In genomic region chr2:26692814-26693286, GRCh38 we compare ENCODE assay signal across 8 cellular contexts. TPM values are rescaled to one million over a fixed set of nuclear protein-coding genes. Genes with fewer than 3 reads are reported as not detected.
DNase-seq lines count a peak whose midpoint lies in the region.

No MANE protein-coding gene starts in this region.

- H3K9me3 ChIP-seq in thymus (ENCODE audit: control insufficient read depth) = peaks cover 1% of the 10 kb centered on the region

- H3K27me3 Mint-ChIP-seq in activated T-cell treated with anti-CD3 and anti-CD28 coated beads, Interleukin-2, amount 50 U/mL, for 24 hours = peaks cover 87% of the 10 kb centered on the region
- H3K27me3 Mint-ChIP-seq in activated naive CD8-positive, alpha-beta T cell treated with anti-CD3 and anti-CD28 coated beads for 36 hours = peaks cover 76% of the 10 kb centered on the region

- H3K36me3 Mint-ChIP-seq in activated T-cell treated with anti-CD3 and anti-CD28 coated beads, Interleukin-2, amount 50 U/mL, for 24 hours (ENCODE audit: low read depth) = no peaks in the 10 kb centered on the region
- H3K36me3 Mint-ChIP-seq in activated naive CD8-positive, alpha-beta T cell treated with anti-CD3 and anti-CD28 coated beads for 36 hours = no peaks in the 10 kb centered on the region

- WGBS in thymus = 3% methylated on average over 67 of the region's 67 CpGs

- no peak overlapping the region for H3K4me3 Mint-ChIP-seq in activated T-cell treated with anti-CD3 and anti-CD28 coated beads, Interleukin-2, amount 50 U/mL, for 24 hours
- H3K4me3 Mint-ChIP-seq in activated naive CD8-positive, alpha-beta T cell treated with anti-CD3 and anti-CD28 coated beads for 36 hours = no peak overlapping the region

- H3K36me3 ChIP-seq in thymus (ENCODE audit: control insufficient read depth, insufficient read depth) = no peaks in the 10 kb centered on the region

- H3K4me1 ChIP-seq in thymus (ENCODE audit: control insufficient read depth, insufficient read depth, low read length) = peaks cover 8% of the 10 kb centered on the region

- no peak overlapping the region for H3K27ac ChIP-seq in thymus (ENCODE audit: low read depth)

- peaks cover 7% of the 10 kb centered on the region for H3K4me1 Mint-ChIP-seq in activated T-cell treated with anti-CD3 and anti-CD28 coated beads, Interleukin-2, amount 50 U/mL, for 24 hours (ENCODE audit: low read depth)
- no peaks in the 10 kb centered on the region for H3K4me1 Mint-ChIP-seq in activated naive CD8-positive, alpha-beta T cell treated with anti-CD3 and anti-CD28 coated beads for 36 hours

- peak; percentile 33 for DNase-seq in activated T-cell treated with anti-CD3 and anti-CD28 coated beads, Interleukin-2, amount 50 U/mL, for 24 hours
- no peak for DNase-seq in activated T-cell treated with anti-CD3 and anti-CD28 coated beads for 4 hours
- DNase-seq in activated naive CD8-positive, alpha-beta T cell treated with anti-CD3 and anti-CD28 coated beads for 36 hours = peak; percentile 25
- peak; percentile 65 for DNase-seq in iPS-NIHi7 (ENCODE audit: extremely low spot score)
- no peak for DNase-seq in activated CD4-positive, CD25-positive, alpha-beta regulatory T cell treated with anti-CD3 and anti-CD28 coated beads, Interleukin-2, amount 50 U/mL, for 72 hours
- no peak for DNase-seq in stimulated activated CD8-positive, alpha-beta memory T cell treated with anti-CD3 and anti-CD28 coated beads, Interleukin-4, amount 100 ng/mL, for 48 hours
- no peak for DNase-seq in AML-193 (lab: John Stamatoyannopoulos, UW)

- H3K27me3 ChIP-seq in thymus (ENCODE audit: control insufficient read depth, insufficient read depth) = peaks cover 41% of the 10 kb centered on the region

- peak overlapping the region; percentile 38 for H3K4me3 ChIP-seq in thymus (ENCODE audit: low read length)

- H3K27ac Mint-ChIP-seq in activated T-cell treated with anti-CD3 and anti-CD28 coated beads, Interleukin-2, amount 50 U/mL, for 24 hours = no peak overlapping the region
- no peak overlapping the region for H3K27ac Mint-ChIP-seq in activated naive CD8-positive, alpha-beta T cell treated with anti-CD3 and anti-CD28 coated beads for 36 hours

- H3K9me3 Mint-ChIP-seq in activated T-cell treated with anti-CD3 and anti-CD28 coated beads, Interleukin-2, amount 50 U/mL, for 24 hours = no peaks in the 10 kb centered on the region
- H3K9me3 Mint-ChIP-seq in activated naive CD8-positive, alpha-beta T cell treated with anti-CD3 and anti-CD28 coated beads for 36 hours = no peaks in the 10 kb centered on the region

RNA-seq across cellular contexts. Expression of gene KCNK3, which starts 0.3 kb away (rescaled TPM):
- not detected for total RNA-seq in activated naive CD8-positive, alpha-beta T cell treated with anti-CD3 and anti-CD28 coated beads for 36 hours
- 0.71 TPM for polyA plus RNA-seq in thymus

RNA-seq across cellular contexts. Expression of gene CIB4, which starts 51.7 kb away (rescaled TPM):
- total RNA-seq in activated naive CD8-positive, alpha-beta T cell treated with anti-CD3 and anti-CD28 coated beads for 36 hours = not detected
- polyA plus RNA-seq in thymus = not detected

Comparison
In these comparisons a context has a peak if more than half of its experiments do, and no peak if none do; other contexts are left out.
1. DNase-seq: peak in activated T-cell treated with anti-CD3 and anti-CD28 coated beads, Interleukin-2, amount 50 U/mL, for 24 hours (single experiment), activated naive CD8-positive, alpha-beta T cell treated with anti-CD3 and anti-CD28 coated beads for 36 hours (single experiment) and iPS-NIHi7 (single experiment); none in activated T-cell treated with anti-CD3 and anti-CD28 coated beads for 4 hours (single experiment), activated CD4-positive, CD25-positive, alpha-beta regulatory T cell treated with anti-CD3 and anti-CD28 coated beads, Interleukin-2, amount 50 U/mL, for 72 hours (single experiment), stimulated activated CD8-positive, alpha-beta memory T cell treated with anti-CD3 and anti-CD28 coated beads, Interleukin-4, amount 100 ng/mL, for 48 hours (single experiment) and AML-193 (0 of 2).